Comparison of ENCODE assay signal across 21 cellular contexts in genomic region chr3:111385971-111386495, GRCh38.
"Had no signal": no experiment of that assay in that cellular context is flagged by ENCODE, and none has a peak within 500 bp of the region (broad histone marks: within the 10 kb centered on the region; RNA-seq: fewer than 3 reads in every experiment).

No MANE protein-coding gene starts in this region.

- H3K9me3 ChIP-seq: SK-N-SH had no signal

- H3K4me3 Mint-ChIP-seq: IgD-negative memory B cell had no signal

- H3K9ac ChIP-seq: SK-N-SH had no signal

- DNase-seq: KBM-7, NCI-H1092, NCI-H1105 treated with DMSO at 0.1 percent for 48 hours, NCI-H1417 treated with DMSO at 0.1 percent for 48 hours, NCI-H146, NCI-H1694 treated with DMSO at 0.1 percent for 48 hours, NCI-H2029, NCI-H2081 treated with DMSO at 0.1 percent for 48 hours, NCI-H2171, NCI-H226, NCI-H446, NCI-H510A, NCI-H524 treated with DMSO at 0.1 percent for 48 hours, NCI-H69, NCI-H774, PC-3, SHP77, SK-N-SH had no signal

- H3K4me1 Mint-ChIP-seq: IgD-negative memory B cell had no signal

- H3K4me2 ChIP-seq: SK-N-SH had no signal

- H3K27ac Mint-ChIP-seq: IgD-negative memory B cell had no signal

- H3K27ac ChIP-seq: HL-60, RWPE1 had no signal

- H3K27me3 Mint-ChIP-seq: IgD-negative memory B cell had no signal
